ENCODE assay signal across 1 cellular context in genomic region chr19:55476100-55476775, GRCh38.
TF ChIP-seq lines count a peak whose summit lies in the region.

ZNF628 (plus strand) TSS chr19:55476617; CDS start chr19:55479911, 3,294 bp downstream.

TF ChIP-seq in HepG2, 621 proteins besides CTCF, POLR2A, EP300 and RAD21 (continued from another document and continues in another):
- peak; percentile 51 to 59; a peak in 3 of 4 replicates for TF ChIP-seq HMGXB4 (CRISPR knock-in tag; IDR thresholded peaks at IDR 0.05; ENCODE audit: borderline replicate concordance in 1 of 2, low read depth in 1 of 2)
- TF ChIP-seq PLSCR1 (CRISPR knock-in tag; IDR thresholded peaks at IDR 0.05; ENCODE audit: borderline replicate concordance): no peak
- TF ChIP-seq ZNF362 (CRISPR knock-in tag; IDR thresholded peaks at IDR 0.05; ENCODE audit: borderline replicate concordance): no peak
- peak; percentile 91; the same call in 1 of the 2 replicates for TF ChIP-seq ZNF619 (CRISPR knock-in tag; IDR thresholded peaks at IDR 0.05)
- peak; percentile 99 for TF ChIP-seq SP4 (CRISPR knock-in tag; IDR thresholded peaks at IDR 0.05)
- 0 out of 2 replicates have a peak, but pooled peaks have one; percentile 52 for TF ChIP-seq ZNF276 (CRISPR knock-in tag; IDR thresholded peaks at IDR 0.05; ENCODE audit: low read depth)
- peak; percentile 30 for TF ChIP-seq ARHGAP35 (CRISPR knock-in tag; IDR thresholded peaks at IDR 0.05; ENCODE audit: borderline replicate concordance)
- TF ChIP-seq THAP9 (CRISPR knock-in tag; IDR thresholded peaks at IDR 0.05; ENCODE audit: borderline replicate concordance): peak; percentile 71; the same call in 1 of the 2 replicates
- no peak for TF ChIP-seq MIXL1 (CRISPR knock-in tag; IDR thresholded peaks at IDR 0.05)
- TF ChIP-seq NPAS2 (CRISPR knock-in tag; IDR thresholded peaks at IDR 0.05; ENCODE audit: borderline replicate concordance): no peak
- TF ChIP-seq ZNF280B (CRISPR knock-in tag; IDR thresholded peaks at IDR 0.05; ENCODE audit: borderline replicate concordance): peak; percentile 76; the same call in 1 of the 2 replicates
- no peak for TF ChIP-seq RARG (CRISPR knock-in tag; IDR thresholded peaks at IDR 0.05; ENCODE audit: low read depth)
- peak; percentile 92; the same call in 1 of the 2 replicates for TF ChIP-seq ZNF558 (CRISPR knock-in tag; IDR thresholded peaks at IDR 0.05; ENCODE audit: borderline replicate concordance)
- TF ChIP-seq CENPT (CRISPR knock-in tag; IDR thresholded peaks at IDR 0.05; ENCODE audit: low read depth): no peak
- peak; percentile 98 for TF ChIP-seq ZBTB2 (CRISPR knock-in tag; IDR thresholded peaks at IDR 0.05; ENCODE audit: low read depth)
- TF ChIP-seq DZIP1 (CRISPR knock-in tag; IDR thresholded peaks at IDR 0.05): no peak
- peak; percentile 42; the same call in 1 of the 2 replicates for TF ChIP-seq MIER3 (CRISPR knock-in tag; IDR thresholded peaks at IDR 0.05; ENCODE audit: borderline replicate concordance)
- TF ChIP-seq ZBTB26 (CRISPR knock-in tag; IDR thresholded peaks at IDR 0.05; ENCODE audit: borderline replicate concordance): no peak
- no peak for TF ChIP-seq MED13 (CRISPR knock-in tag; IDR thresholded peaks at IDR 0.05)
- TF ChIP-seq TFDP1 (CRISPR knock-in tag; IDR thresholded peaks at IDR 0.05; ENCODE audit: borderline replicate concordance): peak; percentile 94
- TF ChIP-seq NR2F6 (IDR thresholded peaks at IDR 0.05): no peak
- no peak for TF ChIP-seq NR2F6 (CRISPR knock-in tag; IDR thresholded peaks at IDR 0.05)
- TF ChIP-seq ZNF629 (CRISPR knock-in tag; conservative IDR thresholded peaks at IDR 0.05): 0 out of 2 replicates have a peak, but pooled peaks have one; percentile 6
- 0 out of 2 replicates have a peak, but pooled peaks have one; percentile 37 for TF ChIP-seq SRF (IDR thresholded peaks at IDR 0.05; ENCODE audit: low read depth, low read length)
- no peak for TF ChIP-seq HHEX (CRISPR knock-in tag; IDR thresholded peaks at IDR 0.05)
- no peak for TF ChIP-seq ZNF251 (CRISPR knock-in tag; IDR thresholded peaks at IDR 0.05)
- TF ChIP-seq PATZ1 (CRISPR knock-in tag; IDR thresholded peaks at IDR 0.05): peak; percentile 93
- no peak for TF ChIP-seq ZNF18 (CRISPR knock-in tag; IDR thresholded peaks at IDR 0.05; ENCODE audit: insufficient replicate concordance)
- TF ChIP-seq ASH2L (IDR thresholded peaks at IDR 0.05; ENCODE audit: insufficient read length, low read depth, low read length): peak; percentile 54
- no peak for TF ChIP-seq GLMP (CRISPR knock-in tag; IDR thresholded peaks at IDR 0.05; ENCODE audit: borderline replicate concordance)
- peak; percentile 61; the same call in 1 of the 2 replicates for TF ChIP-seq ZBTB7B (CRISPR knock-in tag; IDR thresholded peaks at IDR 0.05)
- TF ChIP-seq NBN (conservative IDR thresholded peaks at IDR 0.05): no peak
